ENCODE assay signal across 8 cellular contexts in genomic region chr19:1249990-1250298, GRCh38. TPM values are rescaled to one million over a fixed set of nuclear protein-coding genes. Genes with fewer than 3 reads are reported as not detected.
DNase-seq lines count a peak whose midpoint lies in the region; FAIRE-seq and TF ChIP-seq lines count a peak whose summit lies in the region.

No MANE protein-coding gene starts in this region.

- TF ChIP-seq CTCF in testis (IDR thresholded peaks at IDR 0.05) = no peak

- H3K27ac ChIP-seq in adipose tissue (ENCODE audit: low read depth, low read length) (peak overlapping the region; percentile 99), layer of hippocampus (ENCODE audit: low read depth, low read length) (peak overlapping the region; percentile 96), testis (peak overlapping the region; percentile 77 to 95)

- TF ChIP-seq POLR2A in testis (IDR thresholded peaks at IDR 0.05) (no peak), H54 (IDR thresholded peaks at IDR 0.05; ENCODE audit: low read depth, low read length) (no peak)

- no peak overlapping the region for H3K27ac Mint-ChIP-seq in activated CD4-positive, alpha-beta T cell treated with anti-CD3 and anti-CD28 coated beads, Interleukin-2, amount 10 ng/mL, durations not matched to agents 7 days and 5 days

- peaks cover 62% of the 10 kb centered on the region for H3K4me1 ChIP-seq in testis

- WGBS in adipose tissue, 3 donors = 0% methylated on average over 33 to 45 of the region's 45 CpGs
- 0% methylated on average over 8 to 23 of the region's 45 CpGs for WGBS in testis, 2 donors

- H3K9me3 ChIP-seq in testis = no peaks in the 10 kb centered on the region

- peak overlapping the region; percentile 78 to 84 for H3K4me3 ChIP-seq in testis

- POLR2A ChIA-PET in activated CD4-positive, alpha-beta T cell treated with anti-CD3 and anti-CD28 coated beads, Interleukin-2, amount 10 ng/mL, durations not matched to agents 7 days and 5 days (lab: Charles Lee) = no interaction called here

- no peak for FAIRE-seq in H54 (lab: Jason Lieb, UNC)

- DNase-seq in activated CD4-positive, alpha-beta T cell treated with anti-CD3 and anti-CD28 coated beads, Interleukin-2, amount 10 ng/mL, durations not matched to agents 7 days and 5 days = no peak
- no peak for DNase-seq in activated CD4-positive, alpha-beta T cell treated with anti-CD3 and anti-CD28 coated beads for 4 hours
- no peak for DNase-seq in testis
- DNase-seq in NCI-H510A (lab: John Stamatoyannopoulos, UW) = no peak
- no peak for DNase-seq in H54 (ENCODE audit: insufficient read length, low spot score)
- no peak for DNase-seq in OCI-M2 (lab: John Stamatoyannopoulos, UW; ENCODE audit: unreplicated experiment)

- no peaks in the 10 kb centered on the region for H3K27me3 ChIP-seq in layer of hippocampus (ENCODE audit: control insufficient read depth, insufficient read depth, low read length)
- H3K27me3 ChIP-seq in testis = no peaks in the 10 kb centered on the region

- CTCF ChIA-PET in activated CD4-positive, alpha-beta T cell treated with anti-CD3 and anti-CD28 coated beads, Interleukin-2, amount 10 ng/mL, durations not matched to agents 7 days and 5 days (lab: Charles Lee) = interaction anchor here (1.0 kb wide), 1 partner anchor 17 kb away, joined by 3 read pairs; no protein-coding TSS in a partner anchor

- no peaks in the 10 kb centered on the region for H3K27me3 Mint-ChIP-seq in activated CD4-positive, alpha-beta T cell treated with anti-CD3 and anti-CD28 coated beads, Interleukin-2, amount 10 ng/mL, durations not matched to agents 7 days and 5 days

- intact Hi-C loops in testis (cut with DNase I; ENCODE audit: low total_unique reads) = no loop called here

- no peaks in the 10 kb centered on the region for H3K9me3 Mint-ChIP-seq in activated CD4-positive, alpha-beta T cell treated with anti-CD3 and anti-CD28 coated beads, Interleukin-2, amount 10 ng/mL, durations not matched to agents 7 days and 5 days

- no peaks in the 10 kb centered on the region for H3K36me3 ChIP-seq in testis (ENCODE audit: low read depth, missing control alignments)

- H3K4me1 Mint-ChIP-seq in activated CD4-positive, alpha-beta T cell treated with anti-CD3 and anti-CD28 coated beads, Interleukin-2, amount 10 ng/mL, durations not matched to agents 7 days and 5 days = peaks cover 14% of the 10 kb centered on the region

- peak overlapping the region; percentile 77 for H3K4me3 Mint-ChIP-seq in activated CD4-positive, alpha-beta T cell treated with anti-CD3 and anti-CD28 coated beads, Interleukin-2, amount 10 ng/mL, durations not matched to agents 7 days and 5 days

- peaks cover 24% of the 10 kb centered on the region for H3K36me3 Mint-ChIP-seq in activated CD4-positive, alpha-beta T cell treated with anti-CD3 and anti-CD28 coated beads, Interleukin-2, amount 10 ng/mL, durations not matched to agents 7 days and 5 days (ENCODE audit: low read depth)

RNA-seq across cellular contexts. Expression of gene MIDN, which starts 1.6 kb away (rescaled TPM):
- 10 to 100 TPM; 58.0 to 65.7 TPM for total RNA-seq in activated CD4-positive, alpha-beta T cell treated with anti-CD3 and anti-CD28 coated beads, Interleukin-2, amount 10 ng/mL, durations not matched to agents 7 days and 5 days
- polyA plus RNA-seq in adipose tissue (10 to 100 TPM; 22.8 to 95.5 (median 75.0) TPM), testis (ENCODE audit: insufficient read depth, low read depth, low replicate concordance) (30.3 TPM)
- 10 to 100 TPM; 38.2 to 42.4 TPM for total RNA-seq in testis

RNA-seq across cellular contexts. Expression of gene ATP5F1D, which starts 8.4 kb away (rescaled TPM):
- 100 to 1,000 TPM; 151 to 166 TPM for total RNA-seq in activated CD4-positive, alpha-beta T cell treated with anti-CD3 and anti-CD28 coated beads, Interleukin-2, amount 10 ng/mL, durations not matched to agents 7 days and 5 days
- polyA plus RNA-seq in adipose tissue (100 to 1,000 TPM; 217 to 303 (median 219) TPM), testis (ENCODE audit: insufficient read depth, low read depth, low replicate concordance) (94.5 TPM)
- total RNA-seq in testis = 100 to 1,000 TPM; 104 to 166 TPM

RNA-seq across cellular contexts. Expression of gene CBARP, which starts 12.1 kb away (rescaled TPM):
- not detected for total RNA-seq in activated CD4-positive, alpha-beta T cell treated with anti-CD3 and anti-CD28 coated beads, Interleukin-2, amount 10 ng/mL, durations not matched to agents 7 days and 5 days
- polyA plus RNA-seq in adipose tissue (1 to 10 TPM in 2 of 3 donors, under 1 TPM in 1; 0.20 to 4.3 (median 2.0) TPM), testis (ENCODE audit: insufficient read depth, low read depth, low replicate concordance) (1.5 TPM)
- total RNA-seq in testis = 1 to 10 TPM; 5.2 to 6.6 TPM

RNA-seq across cellular contexts. Expression of gene CIRBP, which starts 19.2 kb away (rescaled TPM):
- total RNA-seq in activated CD4-positive, alpha-beta T cell treated with anti-CD3 and anti-CD28 coated beads, Interleukin-2, amount 10 ng/mL, durations not matched to agents 7 days and 5 days = 100 to 1,000 TPM; 169 to 224 TPM
- polyA plus RNA-seq in adipose tissue (100 to 1,000 TPM; 346 to 568 (median 388) TPM), testis (ENCODE audit: insufficient read depth, low read depth, low replicate concordance) (483 TPM)
- 100 to 1,000 TPM; 621 to 661 TPM for total RNA-seq in testis

RNA-seq across cellular contexts. Expression of gene FAM174C, which starts 25.4 kb away (rescaled TPM):
- total RNA-seq in activated CD4-positive, alpha-beta T cell treated with anti-CD3 and anti-CD28 coated beads, Interleukin-2, amount 10 ng/mL, durations not matched to agents 7 days and 5 days = 10 to 100 TPM; 47.8 to 51.5 TPM
- polyA plus RNA-seq in adipose tissue (10 to 100 TPM; 44.9 to 75.8 (median 55.0) TPM), testis (ENCODE audit: insufficient read depth, low read depth, low replicate concordance) (51.6 TPM)
- total RNA-seq in testis = 100 to 1,000 TPM; 111 to 128 TPM

Comparison
In these comparisons a context has a peak if more than half of its experiments do, and no peak if none do; other contexts are left out.
1. RNA of gene CBARP, which starts 12.1 kb away (total RNA-seq): 5.2 to 6.6 TPM in testis; not detected in activated CD4-positive, alpha-beta T cell treated with anti-CD3 and anti-CD28 coated beads, Interleukin-2, amount 10 ng/mL, durations not matched to agents 7 days and 5 days; every median in the first group is over 4 times any median in the second.
2. Peak in every context shown above with its lines, with median percentiles within 50 percentile points of each other: H3K27ac ChIP-seq.